Comparison of ENCODE assay signal across 21 cellular contexts in genomic region chr6:66336171-66336570, GRCh38.
"Had no signal": no experiment of that assay in that cellular context is flagged by ENCODE, and none has a peak within 500 bp of the region (broad histone marks: within the 10 kb centered on the region; RNA-seq: fewer than 3 reads in every experiment).

No MANE protein-coding gene starts in this region.

- H3K27me3 ChIP-seq: esophagus squamous epithelium, neutrophil, pancreas, right lobe of liver, suprapubic skin, transverse colon, upper lobe of right lung, uterus had no signal

- H3K4me3 ChIP-seq: esophagus squamous epithelium, lung, pancreas, right lobe of liver, suprapubic skin, transverse colon, upper lobe of right lung, uterus had no signal

- ATAC-seq: effector memory CD8-positive, alpha-beta T cell; left lobe of liver; natural killer cell; pancreas; right lobe of liver; stimulated activated naive CD8-positive, alpha-beta T cell treated with anti-CD3 and anti-CD28 coated beads, Interleukin-15, amount 100 ng/mL, for 72 hours; upper lobe of right lung had no signal

- H3K36me3 ChIP-seq: esophagus squamous epithelium, neutrophil, pancreas, right lobe of liver, suprapubic skin, transverse colon, upper lobe of right lung, uterus had no signal

- DNase-seq: cortex of kidney; effector memory CD8-positive, alpha-beta T cell; erythroblast; esophagus squamous epithelium; kidney; natural killer cell; pancreas; retina; right lobe of liver; small intestine; stimulated activated CD4-positive, alpha-beta T cell treated with anti-CD3 and anti-CD28 coated beads, Interleukin-15, amount 100 ng/mL, for 24 hours; stimulated activated CD4-positive, alpha-beta T cell treated with anti-CD3 and anti-CD28 coated beads, Interleukin-2, amount 100 ng/mL, for 48 hours; stimulated activated naive CD4-positive, alpha-beta T cell; stimulated activated naive CD8-positive, alpha-beta T cell treated with anti-CD3 and anti-CD28 coated beads, Interleukin-15, amount 100 ng/mL, for 72 hours; transverse colon; upper lobe of right lung; uterus had no signal
